ENCODE assay signal across 8 cellular contexts in genomic region chr12:110531741-110532333, GRCh38. TPM values are rescaled to one million over a fixed set of nuclear protein-coding genes. Genes with fewer than 3 reads are reported as not detected.
DNase-seq lines count a peak whose midpoint lies in the region; ATAC-seq and TF ChIP-seq lines count a peak whose summit lies in the region.

No MANE protein-coding gene starts in this region.

- WGBS in esophagus, 2 donors, result 29 to 33% methylated on average over 2 of the region's 2 CpGs
- 27 to 32% methylated on average over 2 of the region's 2 CpGs for WGBS in lower leg skin, 2 donors

- H3K9me3 ChIP-seq in esophagus (ENCODE audit: control insufficient read depth in 2 of 2, insufficient read depth in 1 of 2, low read depth in 1 of 2, low read length in 1 of 2), result no peaks in the 10 kb centered on the region

- TF ChIP-seq POLR2A in lower leg skin (IDR thresholded peaks at IDR 0.05), result no peak

- H3K27ac ChIP-seq in esophagus (ENCODE audit: low read depth in 2 of 2, low read length in 1 of 2), result peak overlapping the region; percentile 60 to 69

- intact Hi-C loops in lower leg skin (cut with DNase I; ENCODE audit: low total_unique reads), result no loop called here

- H3K4me3 ChIP-seq in GM06990 (replicated peaks; ENCODE audit: low read depth, low read length) (no peak overlapping the region), esophagus (ENCODE audit: low read depth in 1 of 2, low read length in 2 of 2) (no peak overlapping the region), lower leg skin (ENCODE audit: low read depth, poor library complexity, severe bottlenecking) (no peak overlapping the region)

- peaks cover 2 to 5% of the 10 kb centered on the region in 2 donors for H3K4me1 ChIP-seq in esophagus (ENCODE audit: control insufficient read depth in 2 of 2, insufficient read depth in 2 of 2, low read length in 1 of 2)

- H3K36me3 ChIP-seq in GM06990 (ENCODE audit: control insufficient read depth, insufficient read depth, low read length) (peaks cover 5% of the 10 kb centered on the region), esophagus (ENCODE audit: control insufficient read depth in 2 of 2, insufficient read depth in 2 of 2, low read length in 1 of 2) (peaks cover 2 to 6% of the 10 kb centered on the region in 2 donors)

- ATAC-seq in GM21360 (IDR thresholded peaks at IDR 0.05; ENCODE audit: unreplicated experiment), result peak; percentile 71
- peak; percentile 79 for ATAC-seq in HG03520 (IDR thresholded peaks at IDR 0.05; ENCODE audit: unreplicated experiment)

- TF ChIP-seq CTCF in GM06990 (IDR thresholded peaks at IDR 0.05; ENCODE audit: insufficient read depth, low read length, poor library complexity, severe bottlenecking) (no peak), lower leg skin (IDR thresholded peaks at IDR 0.05) (no peak)

- DNase-seq in GM06990 (ENCODE audit: extremely low read depth, insufficient read length), result peak; percentile 57
- DNase-seq in NCI-H1105 treated with DMSO at 0.1 percent for 48 hours (lab: John Stamatoyannopoulos, UW), result no peak
- DNase-seq in superior temporal gyrus (ENCODE audit: extremely low spot score), result no peak
- no peak for DNase-seq in stimulated activated CD4-positive, alpha-beta T cell treated with anti-CD3 and anti-CD28 coated beads, Interleukin-12 subunit alpha, Interleukin-12 subunit beta, amount 100 ng/mL, for 4 hours
- no peak for DNase-seq in lower leg skin (ENCODE audit: low spot score in 2 of 2)

- H3K27me3 ChIP-seq in GM06990 (replicated peaks; ENCODE audit: control insufficient read depth, insufficient read depth, low read length) (no peaks in the 10 kb centered on the region), esophagus (ENCODE audit: control insufficient read depth in 1 of 2, insufficient read depth in 2 of 2, low read length in 2 of 2) (no peaks in the 10 kb centered on the region)

RNA-seq across cellular contexts. Expression of gene RAD9B, which starts 29.7 kb away (rescaled TPM):
- under 1 TPM; 0.20 to 0.28 TPM for polyA plus RNA-seq in esophagus
- 1 to 10 TPM in 1 of 4 donors, under 1 TPM in 2, not detected in 1; 0.49 to 1.0 (median 0.63) TPM for total RNA-seq in lower leg skin

RNA-seq across cellular contexts. Expression of gene VPS29, which starts 29.9 kb away (rescaled TPM):
- 100 to 1,000 TPM; 161 to 188 TPM for polyA plus RNA-seq in esophagus
- total RNA-seq in lower leg skin, result 10 to 100 TPM; 54.6 to 93.4 (median 61.9) TPM

RNA-seq across cellular contexts. Expression of gene PPTC7, which starts 51.3 kb away (rescaled TPM):
- polyA plus RNA-seq in esophagus, result 1 to 10 TPM; 4.7 to 9.4 TPM
- 10 to 100 TPM; 19.6 to 29.8 (median 26.0) TPM for total RNA-seq in lower leg skin
